Comparison of ENCODE assay signal across 22 cellular contexts in the genomic region with DNA sequence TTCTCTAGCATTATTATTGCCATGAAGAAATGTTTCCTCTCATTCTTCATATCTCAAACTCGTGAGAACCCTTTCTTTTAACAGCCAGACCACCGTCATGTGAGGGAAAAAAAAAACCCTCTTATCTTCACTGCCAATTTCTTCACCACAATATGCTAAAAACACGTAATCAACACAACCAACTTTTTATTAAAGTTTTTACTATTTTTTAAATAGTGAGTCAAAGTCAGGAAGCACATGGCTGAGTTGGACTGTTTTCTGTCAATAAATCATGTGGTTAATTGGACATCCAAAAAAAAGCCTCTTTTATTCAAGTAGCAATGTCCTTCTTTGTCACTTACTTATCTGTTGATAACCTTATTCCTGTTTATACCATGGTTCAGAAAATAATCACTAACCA. TPM values are rescaled to one million over a fixed set of nuclear protein-coding genes. Genes with fewer than 3 reads are reported as not detected.
DNase-seq lines count a peak whose midpoint lies in the region; ATAC-seq and TF ChIP-seq lines count a peak whose summit lies in the region.
"Had no signal": no experiment of that assay in that cellular context is flagged by ENCODE, and none has a peak within 500 bp of the region (broad histone marks: within the 10 kb centered on the region; RNA-seq: fewer than 3 reads in every experiment).

No MANE protein-coding gene starts in this region.

- no peak overlapping the region for H3K4me3 Mint-ChIP-seq in stimulated activated naive B cell treated with anti-CD40 and anti-IgM and Interleukin-4, amounts not matched to agents 10 μg/mL and 1 μg/mL and 100 μg/mL, for 72 hours
- H3K4me3 Mint-ChIP-seq: activated CD8-positive, alpha-beta T cell treated with anti-CD3 and anti-CD28 coated beads for 36 hours; endodermal cell; neural progenitor cell had no signal

- ATAC-seq in stimulated activated naive B cell treated with anti-CD40 and anti-IgM and Interleukin-4, amounts not matched to agents 10 μg/mL and 1 μg/mL and 100 μg/mL, for 72 hours (replicated peaks) = no peak
- ATAC-seq in Right ventricle myocardium inferior = no peak
- ATAC-seq: activated CD8-positive, alpha-beta T cell treated with anti-CD3 and anti-CD28 coated beads for 36 hours; body of pancreas; left ventricle myocardium superior; psoas muscle had no signal

- H3K4me1 Mint-ChIP-seq in stimulated activated naive B cell treated with anti-CD40 and anti-IgM and Interleukin-4, amounts not matched to agents 10 μg/mL and 1 μg/mL and 100 μg/mL, for 72 hours = peaks cover 0 to 4% of the 10 kb centered on the region in 2 donors
- H3K4me1 Mint-ChIP-seq: endodermal cell, neural progenitor cell had no signal

- intact Hi-C loops in Right ventricle myocardium inferior (cut with DNase I) = no loop called here

- H3K27ac Mint-ChIP-seq in stimulated activated naive B cell treated with anti-CD40 and anti-IgM and Interleukin-4, amounts not matched to agents 10 μg/mL and 1 μg/mL and 100 μg/mL, for 72 hours = no peak overlapping the region
- H3K27ac Mint-ChIP-seq: activated CD8-positive, alpha-beta T cell treated with anti-CD3 and anti-CD28 coated beads for 36 hours; endodermal cell; neural progenitor cell had no signal

- H3K36me3 Mint-ChIP-seq in stimulated activated naive B cell treated with anti-CD40 and anti-IgM and Interleukin-4, amounts not matched to agents 10 μg/mL and 1 μg/mL and 100 μg/mL, for 72 hours = peaks cover 15 to 17% of the 10 kb centered on the region in 2 donors

- POLR2A ChIA-PET in HEK293T (lab: Yijun Ruan, JAX) = interaction anchor here (1.0 kb wide), 1 partner anchor 52 kb away, joined by 3 read pairs; no protein-coding TSS in a partner anchor

- CTCF ChIA-PET in HEK293T (lab: Yijun Ruan, JAX) = interaction anchor here (1.2 kb wide), 1 partner anchor 15 kb away, joined by 3 read pairs; no protein-coding TSS in a partner anchor

- peaks cover 6 to 10% of the 10 kb centered on the region in 2 donors for H3K9me3 Mint-ChIP-seq in stimulated activated naive B cell treated with anti-CD40 and anti-IgM and Interleukin-4, amounts not matched to agents 10 μg/mL and 1 μg/mL and 100 μg/mL, for 72 hours

- no peaks in the 10 kb centered on the region for H3K27me3 Mint-ChIP-seq in stimulated activated naive B cell treated with anti-CD40 and anti-IgM and Interleukin-4, amounts not matched to agents 10 μg/mL and 1 μg/mL and 100 μg/mL, for 72 hours
- H3K27me3 Mint-ChIP-seq: activated CD8-positive, alpha-beta T cell treated with anti-CD3 and anti-CD28 coated beads for 36 hours had no signal

- DNase-seq in A172 (ENCODE audit: low spot score) (peak; percentile 32), OCI-M1 (lab: John Stamatoyannopoulos, UW) (peak; percentile 84), epidermal melanocyte (ENCODE audit: insufficient read length, low spot score) (peak; percentile 25), lung microvascular endothelial cell (ENCODE audit: low read depth in 2 of 2) (peak; percentile 49 to 82), Right ventricle myocardium inferior (ENCODE audit: missing footprints) (no peak), HEK293T (ENCODE audit: extremely low spot score) (no peak), EL (no peak)
- no peak for DNase-seq in stimulated activated naive B cell treated with anti-CD40 and anti-IgM and Interleukin-4, amounts not matched to agents 10 μg/mL and 1 μg/mL and 100 μg/mL, for 72 hours
- DNase-seq: activated CD4-positive, CD25-positive, alpha-beta regulatory T cell treated with anti-CD3 and anti-CD28 coated beads, Interleukin-2, amount 50 U/mL, for 72 hours; activated CD8-positive, alpha-beta T cell treated with anti-CD3 and anti-CD28 coated beads for 36 hours; activated gamma-delta T cell treated with Interleukin-2 at 50 U/mL for 16 hours; activated T-cell treated with anti-CD3 and anti-CD28 coated beads for 4 hours; body of pancreas; Calu3; endodermal cell; left ventricle myocardium superior; NCI-H1417; NCI-H524 treated with DMSO at 0.1 percent for 48 hours; psoas muscle; stimulated activated naive CD4-positive, alpha-beta T cell; T-helper 9 cell had no signal

TF ChIP-seq in HEK293T, 16 proteins besides CTCF, POLR2A, EP300 and RAD21:
- TF ChIP-seq HDGF (IDR thresholded peaks at IDR 0.05; ENCODE audit: borderline replicate concordance) (no peak), CTBP1 (IDR thresholded peaks at IDR 0.05; ENCODE audit: borderline replicate concordance) (no peak), ELF4 (IDR thresholded peaks at IDR 0.05) (no peak), ARNT (IDR thresholded peaks at IDR 0.05) (no peak), SUZ12 (IDR thresholded peaks at IDR 0.05) (no peak), ZNF384 (IDR thresholded peaks at IDR 0.05) (no peak), BHLHE40 (IDR thresholded peaks at IDR 0.05; ENCODE audit: borderline replicate concordance) (no peak), FOXM1 (IDR thresholded peaks at IDR 0.05; ENCODE audit: borderline replicate concordance) (no peak), LEF1 (IDR thresholded peaks at IDR 0.05; ENCODE audit: borderline replicate concordance) (no peak), FOXK2 (IDR thresholded peaks at IDR 0.05) (no peak), SP1 (IDR thresholded peaks at IDR 0.05) (no peak)

RNA-seq across cellular contexts. Expression of a gene that starts 55.9 kb away (rescaled TPM):
- 0.24 and 0.93 TPM in 2 replicates for total RNA-seq in A172 (2014; rRNA removed; shearing (Covaris generic))
- total RNA-seq in lung microvascular endothelial cell = 0.20 and 1.7 TPM in 2 replicates
- 1.5 TPM for total RNA-seq in Right ventricle myocardium inferior

Comparison
In these comparisons a context has a peak if more than half of its experiments do, and no peak if none do; other contexts are left out.
1. DNase-seq: peak in A172 (single experiment), OCI-M1 (single experiment), epidermal melanocyte (single experiment) and lung microvascular endothelial cell (2 of 2); none in stimulated activated naive B cell treated with anti-CD40 and anti-IgM and Interleukin-4, amounts not matched to agents 10 μg/mL and 1 μg/mL and 100 μg/mL, for 72 hours (single experiment), Right ventricle myocardium inferior (single experiment), HEK293T (single experiment) and EL (single experiment).